ENCODE assay signal across 8 cellular contexts in genomic region chr17:56819431-56820145, GRCh38. TPM values are rescaled to one million over a fixed set of nuclear protein-coding genes. Genes with fewer than 3 reads are reported as not detected.
DNase-seq lines count a peak whose midpoint lies in the region; ATAC-seq and TF ChIP-seq lines count a peak whose summit lies in the region.

No MANE protein-coding gene starts in this region.

- TF ChIP-seq CTCF in glutamatergic neuron (IDR thresholded peaks at IDR 0.05; ENCODE audit: partially characterized antibody, unreplicated experiment): peak; percentile 90

- ATAC-seq in GM21825 (IDR thresholded peaks at IDR 0.05; ENCODE audit: unreplicated experiment): peak; percentile 68

- H3K4me1 Mint-ChIP-seq in glutamatergic neuron (ENCODE audit: low read depth, unreplicated experiment): no peaks in the 10 kb centered on the region

- H3K9me3 Mint-ChIP-seq in glutamatergic neuron (ENCODE audit: unreplicated experiment): peaks cover 3% of the 10 kb centered on the region

- no peaks in the 10 kb centered on the region for H3K36me3 Mint-ChIP-seq in glutamatergic neuron (ENCODE audit: unreplicated experiment)

- no peak overlapping the region for H3K4me3 Mint-ChIP-seq in glutamatergic neuron (ENCODE audit: unreplicated experiment)

- DNase-seq in DMS53 treated with DMSO at 0.1 percent for 48 hours (lab: John Stamatoyannopoulos, UW; ENCODE audit: unreplicated experiment): peak; percentile 45
- DNase-seq in MV-4-11 (lab: John Stamatoyannopoulos, UW): peak; percentile 65
- peak; percentile 81 for DNase-seq in SK-N-DZ (ENCODE audit: low spot score)
- peak; percentile 7 to 38 (median 24) for DNase-seq in activated naive CD4-positive, alpha-beta T cell (lab: John Stamatoyannopoulos, UW)
- DNase-seq in glutamatergic neuron: peak; percentile 71
- DNase-seq in pulmonary artery endothelial cell (ENCODE audit: low read depth, low spot score): peak; percentile 37
- DNase-seq in middle frontal gyrus (ENCODE audit: extremely low spot score, low spot score): no peak

- H3K27me3 Mint-ChIP-seq in glutamatergic neuron (ENCODE audit: unreplicated experiment): no peaks in the 10 kb centered on the region

- no peak overlapping the region for H3K27ac Mint-ChIP-seq in glutamatergic neuron (ENCODE audit: unreplicated experiment)

RNA-seq across cellular contexts. Expression of gene C17orf67, which starts 14.1 kb away (rescaled TPM):
- 0.36 and 0.50 TPM in 2 replicates for polyA plus RNA-seq in SK-N-DZ (2014; cell fraction: cytosol; rRNA removed)
- polyA plus RNA-seq in SK-N-DZ (2014; cell fraction: nucleus; rRNA removed): 0.44 and 1.7 TPM in 2 replicates
- total RNA-seq in glutamatergic neuron (ENCODE audit: unreplicated experiment): not detected
- 1.3 and 1.4 TPM in 2 replicates for total RNA-seq in pulmonary artery endothelial cell

RNA-seq across cellular contexts. Expression of gene DGKE, which starts 14.4 kb away (rescaled TPM):
- 7.2 TPM in 2 replicates for polyA plus RNA-seq in SK-N-DZ (2014; cell fraction: cytosol; rRNA removed)
- 14.2 and 15.5 TPM in 2 replicates for polyA plus RNA-seq in SK-N-DZ (2014; cell fraction: nucleus; rRNA removed)
- total RNA-seq in glutamatergic neuron (ENCODE audit: unreplicated experiment) (2.8 TPM), pulmonary artery endothelial cell (6.9 and 12.3 TPM in 2 replicates)
